ENCODE assay signal across 8 cellular contexts in genomic region chr10:98269435-98269912, GRCh38. TPM values are rescaled to one million over a fixed set of nuclear protein-coding genes. Genes with fewer than 3 reads are reported as not detected.
A peak's percentile ranks its signal among the peaks of the same experiment; 100 is the strongest.
DNase-seq lines count a peak whose midpoint lies in the region; ATAC-seq, FAIRE-seq and TF ChIP-seq lines count a peak whose summit lies in the region.

No MANE protein-coding gene starts in this region.

- peaks cover 52% of the 10 kb centered on the region for H3K27me3 Mint-ChIP-seq in activated CD4-positive, alpha-beta T cell treated with anti-CD3 and anti-CD28 coated beads, Interleukin-2, amount 10 ng/mL, durations not matched to agents 24 days and 14 days

- H3K4me1 Mint-ChIP-seq in activated CD4-positive, alpha-beta T cell treated with anti-CD3 and anti-CD28 coated beads, Interleukin-2, amount 10 ng/mL, durations not matched to agents 24 days and 14 days, result no peaks in the 10 kb centered on the region

- 4 to 8% (median 7%) methylated on average over 8 of the region's 8 CpGs for WGBS in psoas muscle, 3 donors

- H3K36me3 ChIP-seq in psoas muscle (ENCODE audit: insufficient read depth in 1 of 2, low read depth in 1 of 2), result no peaks in the 10 kb centered on the region

- no peaks in the 10 kb centered on the region for H3K36me3 Mint-ChIP-seq in activated CD4-positive, alpha-beta T cell treated with anti-CD3 and anti-CD28 coated beads, Interleukin-2, amount 10 ng/mL, durations not matched to agents 24 days and 14 days (ENCODE audit: low read depth)

- peak overlapping the region; percentile 88 for H3K27ac ChIP-seq in psoas muscle

- H3K4me3 Mint-ChIP-seq in activated CD4-positive, alpha-beta T cell treated with anti-CD3 and anti-CD28 coated beads, Interleukin-2, amount 10 ng/mL, durations not matched to agents 24 days and 14 days, result no peak overlapping the region

- no peak overlapping the region for H3K27ac Mint-ChIP-seq in activated CD4-positive, alpha-beta T cell treated with anti-CD3 and anti-CD28 coated beads, Interleukin-2, amount 10 ng/mL, durations not matched to agents 24 days and 14 days

- DNase-seq in EH (ENCODE audit: low read depth) (peak; percentile 91), SHP77 treated with DMSO at 0.1 percent for 48 hours (lab: John Stamatoyannopoulos, UW) (peak; percentile 52), frontal cortex (ENCODE audit: low spot score in 2 of 2) (peak; percentile 50 to 71), psoas muscle (peak; percentile 87 to 95)
- no peak for DNase-seq in activated CD4-positive, alpha-beta T cell treated with anti-CD3 and anti-CD28 coated beads, Interleukin-2, amount 10 ng/mL, durations not matched to agents 24 days and 14 days

- no peak overlapping the region for H3K4me3 ChIP-seq in psoas muscle

- TF ChIP-seq CTCF in psoas muscle (IDR thresholded peaks at IDR 0.05), result no peak

- FAIRE-seq in frontal cortex (lab: Jason Lieb, UNC), result no peak

- peak; percentile 88 to 93 (median 92) for ATAC-seq in psoas muscle
- no peak for ATAC-seq in GM18858 (IDR thresholded peaks at IDR 0.05; ENCODE audit: unreplicated experiment)
- no peak for ATAC-seq in GM21526 (IDR thresholded peaks at IDR 0.05; ENCODE audit: low FRiP score, unreplicated experiment)
- no peak for ATAC-seq in HG03469 (IDR thresholded peaks at IDR 0.05; ENCODE audit: unreplicated experiment)

- intact Hi-C loops in psoas muscle (cut with DNase I), result loop anchor here (5.0 to 10.0 kb wide), 2 partner anchors 143 to 155 kb away; no protein-coding TSS in a partner anchor
- intact Hi-C loops in activated CD4-positive, alpha-beta T cell treated with anti-CD3 and anti-CD28 coated beads, Interleukin-2, amount 10 ng/mL, durations not matched to agents 24 days and 14 days (cut with micrococcal nuclease), result no loop called here

- no peaks in the 10 kb centered on the region for H3K9me3 ChIP-seq in psoas muscle

- no peaks in the 10 kb centered on the region for H3K27me3 ChIP-seq in psoas muscle (ENCODE audit: insufficient read depth in 3 of 3, low read length in 2 of 3)

- H3K4me1 ChIP-seq in psoas muscle, result peaks cover 40% of the 10 kb centered on the region

- no peaks in the 10 kb centered on the region for H3K9me3 Mint-ChIP-seq in activated CD4-positive, alpha-beta T cell treated with anti-CD3 and anti-CD28 coated beads, Interleukin-2, amount 10 ng/mL, durations not matched to agents 24 days and 14 days

RNA-seq across cellular contexts. Expression of gene LOXL4, which starts 1.5 kb away (rescaled TPM):
- total RNA-seq in frontal cortex (not detected), psoas muscle (10 to 100 TPM in 3 of 4 donors, 1 to 10 TPM in 1; 5.7 to 26.3 (median 12.5) TPM)
- 1 to 10 TPM; 2.9 to 7.4 (median 3.0) TPM for polyA plus RNA-seq in psoas muscle
- not detected in 2 replicates for total RNA-seq in activated CD4-positive, alpha-beta T cell treated with anti-CD3 and anti-CD28 coated beads, Interleukin-2, amount 10 ng/mL, durations not matched to agents 24 days and 14 days

Comparison
In these comparisons a context has a peak if more than half of its experiments do, and no peak if none do; other contexts are left out.
1. ATAC-seq: peak in psoas muscle (4 of 4); none in GM18858 (single experiment), GM21526 (single experiment) and HG03469 (single experiment).